9 cellular contexts compared by ENCODE assay signal in genomic region chr22:45638834-45639746, GRCh38. TPM values are rescaled to one million over a fixed set of nuclear protein-coding genes. Genes with fewer than 3 reads are reported as not detected.
DNase-seq lines count a peak whose midpoint lies in the region; ATAC-seq, FAIRE-seq and TF ChIP-seq lines count a peak whose summit lies in the region.
"Had no signal": no experiment of that assay in that cellular context is flagged by ENCODE, and none has a peak within 500 bp of the region (broad histone marks: within the 10 kb centered on the region; RNA-seq: fewer than 3 reads in every experiment).

No MANE protein-coding gene starts in this region.

- H3K9me3 ChIP-seq in HEK293 (ENCODE audit: control insufficient read depth, insufficient read depth, low read depth, low read length) (no peaks in the 10 kb centered on the region), Peyer's patch (no peaks in the 10 kb centered on the region), esophagus (ENCODE audit: control insufficient read depth in 2 of 2, insufficient read depth in 1 of 2, low read depth in 1 of 2, low read length in 1 of 2) (no peaks in the 10 kb centered on the region)
- H3K9me3 ChIP-seq: ascending aorta had no signal

- intact Hi-C loops in sciatic nerve (cut with DNase I), result no loop called here

- no peaks in the 10 kb centered on the region for H3K27me3 ChIP-seq in Peyer's patch
- H3K27me3 ChIP-seq in esophagus (ENCODE audit: control insufficient read depth in 1 of 2, insufficient read depth in 2 of 2, low read length in 2 of 2), result no peaks in the 10 kb centered on the region
- H3K27me3 ChIP-seq: ascending aorta had no signal

- 31 to 37% methylated on average over 21 of the region's 21 CpGs for WGBS in esophagus, 2 donors

- CTCF ChIA-PET in HEK293 (lab: Yijun Ruan, JAX), result no interaction called here

- H3K4me3 ChIP-seq in HEK293 (ENCODE audit: low read depth, low read length), result no peak overlapping the region
- no peak overlapping the region for H3K4me3 ChIP-seq in Peyer's patch
- peak overlapping the region in 1 of 2 donors; percentile 12 for H3K4me3 ChIP-seq in esophagus (ENCODE audit: low read depth in 1 of 2, low read length in 2 of 2)
- H3K4me3 ChIP-seq: ascending aorta had no signal

- peak; percentile 90 for ATAC-seq in sciatic nerve
- no peak for ATAC-seq in GM18907 (IDR thresholded peaks at IDR 0.05; ENCODE audit: unreplicated experiment)

- TF ChIP-seq POLR2A in Peyer's patch (IDR thresholded peaks at IDR 0.05), result no peak
- TF ChIP-seq POLR2A in GM12892 (IDR thresholded peaks at IDR 0.05; ENCODE audit: low read depth, low read length), result no peak

- peak in 2 of 3 donors; percentile 60 to 72 for DNase-seq in Peyer's patch
- DNase-seq in sciatic nerve (ENCODE audit: low spot score), result peak; percentile 71
- no peak for DNase-seq in activated CD4-positive, alpha-beta T cell treated with anti-CD3 and anti-CD28 coated beads for 4 hours
- no peak for DNase-seq in stimulated activated CD4-positive, alpha-beta T cell treated with anti-CD3 and anti-CD28 coated beads, Interleukin-4, amount 100 ng/mL, for 4 hours
- DNase-seq in GM12892 (ENCODE audit: insufficient read length), result no peak

- no peak for FAIRE-seq in GM12892 (lab: Jason Lieb, UNC)

- no peak for TF ChIP-seq CTCF in HEK293 (tag by site-specific recombination; IDR thresholded peaks at IDR 0.05)
- no peak for TF ChIP-seq CTCF in Peyer's patch (IDR thresholded peaks at IDR 0.05)

- H3K4me1 ChIP-seq in HEK293 (ENCODE audit: control insufficient read depth, insufficient read depth, low read length), result no peaks in the 10 kb centered on the region
- H3K4me1 ChIP-seq in Peyer's patch, result peaks cover 0 to 8% (median 0%) of the 10 kb centered on the region in 4 donors
- peaks cover 2 to 14% of the 10 kb centered on the region in 2 donors for H3K4me1 ChIP-seq in esophagus (ENCODE audit: control insufficient read depth in 2 of 2, insufficient read depth in 2 of 2, low read length in 1 of 2)
- H3K4me1 ChIP-seq: ascending aorta had no signal

- no peak overlapping the region for H3K27ac ChIP-seq in HEK293 (ENCODE audit: extremely low read depth, low read depth, low read length)
- H3K27ac ChIP-seq in Peyer's patch, result peak overlapping the region in 1 of 4 donors; percentile 2
- H3K27ac ChIP-seq in esophagus (ENCODE audit: low read depth in 2 of 2, low read length in 1 of 2), result peak overlapping the region; percentile 79 to 96
- H3K27ac ChIP-seq: ascending aorta had no signal

- no peaks in the 10 kb centered on the region for H3K36me3 ChIP-seq in HEK293 (ENCODE audit: control insufficient read depth in 2 of 2, insufficient read depth in 1 of 2, low read length in 2 of 2)
- no peaks in the 10 kb centered on the region for H3K36me3 ChIP-seq in Peyer's patch
- no peaks in the 10 kb centered on the region for H3K36me3 ChIP-seq in esophagus (ENCODE audit: control insufficient read depth in 2 of 2, insufficient read depth in 2 of 2, low read length in 1 of 2)
- H3K36me3 ChIP-seq: ascending aorta had no signal

- POLR2A ChIA-PET in HEK293 (lab: Yijun Ruan, JAX), result no interaction called here

TF ChIP-seq in HEK293, 187 proteins besides CTCF, POLR2A, EP300 and RAD21:
- no peak for TF ChIP-seq ZNF488 (tag by site-specific recombination; IDR thresholded peaks at IDR 0.05)
- TF ChIP-seq ZNF768 (tag by site-specific recombination; IDR thresholded peaks at IDR 0.05), result peak; percentile 58; the same call in 1 of the 2 replicates
- no peak for TF ChIP-seq ZNF157 (tag by site-specific recombination; IDR thresholded peaks at IDR 0.05)
- TF ChIP-seq ZNF645 (tag by site-specific recombination; IDR thresholded peaks at IDR 0.05), result no peak
- no peak for TF ChIP-seq ZFP3 (tag by site-specific recombination; IDR thresholded peaks at IDR 0.05; ENCODE audit: low read depth)
- TF ChIP-seq KLF9 (tag by site-specific recombination; IDR thresholded peaks at IDR 0.05; ENCODE audit: low read depth), result no peak
- no peak for TF ChIP-seq HOXD13 (CRISPR knock-in tag; IDR thresholded peaks at IDR 0.05; ENCODE audit: borderline replicate concordance)
- TF ChIP-seq ZXDB (tag by site-specific recombination; IDR thresholded peaks at IDR 0.05), result no peak

RNA-seq across cellular contexts. Expression of gene ATXN10, which starts 32.5 kb away (rescaled TPM):
- total RNA-seq in Peyer's patch (100 to 1,000 TPM in 1 of 4 donors, 10 to 100 TPM in 3; 28.4 to 184 (median 66.3) TPM), sciatic nerve (130 TPM)
- polyA plus RNA-seq in esophagus, result 10 to 100 TPM; 23.1 to 82.7 TPM
- 171 TPM for polyA plus RNA-seq in GM12892 (2012; ENCODE audit: missing spikeins)

Comparison
In these comparisons a context has a peak if more than half of its experiments do, and no peak if none do; other contexts are left out.
1. DNase-seq: peak in Peyer's patch (2 of 3) and sciatic nerve (single experiment); none in activated CD4-positive, alpha-beta T cell treated with anti-CD3 and anti-CD28 coated beads for 4 hours (0 of 2), stimulated activated CD4-positive, alpha-beta T cell treated with anti-CD3 and anti-CD28 coated beads, Interleukin-4, amount 100 ng/mL, for 4 hours (0 of 2) and GM12892 (single experiment).